Comparison of ENCODE assay signal across 22 cellular contexts in the genomic region with DNA sequence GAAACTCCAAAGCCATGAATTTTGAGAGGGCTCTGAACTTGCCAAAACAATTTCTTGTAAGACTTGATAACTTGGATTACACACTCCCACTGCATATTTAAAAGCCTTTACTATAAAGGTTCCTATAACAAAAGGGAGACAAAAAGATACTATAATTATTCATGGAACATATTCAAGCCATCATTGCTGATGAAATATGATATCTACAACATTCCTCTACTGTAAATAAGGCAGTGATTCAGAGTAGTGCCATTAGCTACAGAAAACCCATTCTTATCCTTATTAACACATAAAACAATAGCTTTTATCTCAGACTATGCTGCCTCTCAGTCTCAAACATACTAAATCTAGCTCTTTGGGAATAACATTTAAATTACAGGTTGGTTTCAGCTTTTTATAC.
A peak's percentile ranks its signal among the peaks of the same experiment; 100 is the strongest.
DNase-seq lines count a peak whose midpoint lies in the region; ATAC-seq and TF ChIP-seq lines count a peak whose summit lies in the region.
"Had no signal": no experiment of that assay in that cellular context is flagged by ENCODE, and none has a peak within 500 bp of the region (broad histone marks: within the 10 kb centered on the region; RNA-seq: fewer than 3 reads in every experiment).

No MANE protein-coding gene starts in this region.

- H3K27ac Mint-ChIP-seq in activated T-helper 2 cell treated with anti-CD3 and anti-CD28 coated beads, Interferon-gamma antibody, Interleukin-2, Interleukin-4, amounts not matched to agents 10 μg/mL and 5 μg/mL and 100 μg/mL, durations not matched to agents 14 hours and 24 hours and 36 hours = no peak overlapping the region
- H3K27ac Mint-ChIP-seq: activated naive CD8-positive, alpha-beta T cell; stimulated activated naive CD8-positive, alpha-beta T cell treated with anti-CD3 and anti-CD28 coated beads, Interleukin-15, amount 100 ng/mL, for 72 hours; type B pancreatic cell had no signal

- TF ChIP-seq CTCF in SK-N-SH (IDR thresholded peaks at IDR 0.05) (no peak), cardiac fibroblast (IDR thresholded peaks at IDR 0.05; ENCODE audit: low read depth, low read length) (no peak)

- H3K27me3 ChIP-seq in SK-N-SH (ENCODE audit: insufficient read depth) = no peaks in the 10 kb centered on the region
- H3K27me3 ChIP-seq: BE2C, left lung had no signal

- H3K36me3 ChIP-seq in SK-N-SH (replicated peaks in 1 of 2; ENCODE audit: control insufficient read depth in 1 of 2, insufficient read depth in 2 of 2, low read length in 1 of 2) = no peaks in the 10 kb centered on the region
- H3K36me3 ChIP-seq: BE2C, left lung had no signal

- no peak overlapping the region for H2AFZ ChIP-seq in SK-N-SH (ENCODE audit: low read depth)

- H3K36me3 Mint-ChIP-seq in activated T-helper 2 cell treated with anti-CD3 and anti-CD28 coated beads, Interferon-gamma antibody, Interleukin-2, Interleukin-4, amounts not matched to agents 10 μg/mL and 5 μg/mL and 100 μg/mL, durations not matched to agents 14 hours and 24 hours and 36 hours (ENCODE audit: low read depth) = no peaks in the 10 kb centered on the region
- H3K36me3 Mint-ChIP-seq: activated naive CD8-positive, alpha-beta T cell; type B pancreatic cell had no signal

- peaks cover 25% of the 10 kb centered on the region for H3K9me3 Mint-ChIP-seq in activated T-helper 2 cell treated with anti-CD3 and anti-CD28 coated beads, Interferon-gamma antibody, Interleukin-2, Interleukin-4, amounts not matched to agents 10 μg/mL and 5 μg/mL and 100 μg/mL, durations not matched to agents 14 hours and 24 hours and 36 hours
- H3K9me3 Mint-ChIP-seq: neural crest cell; stimulated activated naive CD8-positive, alpha-beta T cell treated with anti-CD3 and anti-CD28 coated beads, Interleukin-15, amount 100 ng/mL, for 72 hours; type B pancreatic cell had no signal

- H3K9ac ChIP-seq in SK-N-SH = no peak overlapping the region

- H3K27me3 Mint-ChIP-seq in activated T-helper 2 cell treated with anti-CD3 and anti-CD28 coated beads, Interferon-gamma antibody, Interleukin-2, Interleukin-4, amounts not matched to agents 10 μg/mL and 5 μg/mL and 100 μg/mL, durations not matched to agents 14 hours and 24 hours and 36 hours (ENCODE audit: low read depth) = no peaks in the 10 kb centered on the region
- H3K27me3 Mint-ChIP-seq: activated naive CD8-positive, alpha-beta T cell; stimulated activated naive CD8-positive, alpha-beta T cell treated with anti-CD3 and anti-CD28 coated beads, Interleukin-15, amount 100 ng/mL, for 72 hours; type B pancreatic cell had no signal

- no peak overlapping the region for H3K4me3 Mint-ChIP-seq in activated T-helper 2 cell treated with anti-CD3 and anti-CD28 coated beads, Interferon-gamma antibody, Interleukin-2, Interleukin-4, amounts not matched to agents 10 μg/mL and 5 μg/mL and 100 μg/mL, durations not matched to agents 14 hours and 24 hours and 36 hours (ENCODE audit: low read depth)
- H3K4me3 Mint-ChIP-seq: activated naive CD8-positive, alpha-beta T cell; neural crest cell; stimulated activated naive CD8-positive, alpha-beta T cell treated with anti-CD3 and anti-CD28 coated beads, Interleukin-15, amount 100 ng/mL, for 72 hours; type B pancreatic cell had no signal

- CTCF ChIA-PET in SK-N-SH (lab: Yijun Ruan, JAX) = interaction anchor here (1.0 kb wide), 1 partner anchor 239 kb away, joined by 3 read pairs; no protein-coding TSS in a partner anchor

- no peak for TF ChIP-seq RAD21 in SK-N-SH (IDR thresholded peaks at IDR 0.05; ENCODE audit: low read length)

- H3K9me3 ChIP-seq in SK-N-SH = no peaks in the 10 kb centered on the region
- H3K9me3 ChIP-seq: BE2C, left lung had no signal

- peak; percentile 90 for ATAC-seq in SK-N-SH treated with all-trans-retinoic acid at 6 μM for 48 hours
- ATAC-seq: left lung; stimulated activated naive CD8-positive, alpha-beta T cell treated with anti-CD3 and anti-CD28 coated beads, Interleukin-15, amount 100 ng/mL, for 72 hours had no signal

- H3K4me3 ChIP-seq in SK-N-SH (ENCODE audit: low read depth in 2 of 2, low read length in 1 of 2) = no peak overlapping the region
- H3K4me3 ChIP-seq in cardiac fibroblast (replicated peaks in 1 of 2; ENCODE audit: low read depth in 2 of 2, low read length in 2 of 2) = no peak overlapping the region
- H3K4me3 ChIP-seq: left lung had no signal

- POLR2A ChIA-PET in SK-N-SH (lab: Yijun Ruan, JAX) = interaction anchor here (0.6 kb wide), 1 partner anchor 654 kb away, joined by 3 read pairs; no protein-coding TSS in a partner anchor

- no peak for TF ChIP-seq EP300 in SK-N-SH (IDR thresholded peaks at IDR 0.05; ENCODE audit: borderline replicate concordance in 1 of 2, low read depth in 1 of 2, low read length in 1 of 2)

- no peak overlapping the region for H3K27ac ChIP-seq in SK-N-SH (ENCODE audit: low read depth in 2 of 2, low read length in 1 of 2)
- H3K27ac ChIP-seq: left lung had no signal

- H3K4me1 Mint-ChIP-seq in activated T-helper 2 cell treated with anti-CD3 and anti-CD28 coated beads, Interferon-gamma antibody, Interleukin-2, Interleukin-4, amounts not matched to agents 10 μg/mL and 5 μg/mL and 100 μg/mL, durations not matched to agents 14 hours and 24 hours and 36 hours (ENCODE audit: low read depth) = no peaks in the 10 kb centered on the region
- H3K4me1 Mint-ChIP-seq: stimulated activated naive CD8-positive, alpha-beta T cell treated with anti-CD3 and anti-CD28 coated beads, Interleukin-15, amount 100 ng/mL, for 72 hours had no signal

- no peaks in the 10 kb centered on the region for H3K9me2 ChIP-seq in SK-N-SH

- H4K20me1 ChIP-seq in SK-N-SH (ENCODE audit: insufficient read depth) = no peaks in the 10 kb centered on the region

- intact Hi-C loops in activated T-helper 2 cell treated with anti-CD3 and anti-CD28 coated beads, Interferon-gamma antibody, Interleukin-2, Interleukin-4, amounts not matched to agents 10 μg/mL and 5 μg/mL and 100 μg/mL, durations not matched to agents 14 hours and 24 hours and 36 hours (cut with micrococcal nuclease) = no loop called here

- H3F3A ChIP-seq in SK-N-SH (replicated peaks; ENCODE audit: insufficient read depth) = no peaks in the 10 kb centered on the region

- no peaks in the 10 kb centered on the region for H3K79me2 ChIP-seq in SK-N-SH (ENCODE audit: insufficient read depth)

- H3K4me1 ChIP-seq in SK-N-SH (ENCODE audit: control insufficient read depth in 1 of 2, insufficient read depth in 2 of 2, low read depth in 1 of 2, low read length in 1 of 2) = peaks cover 0 to 5% of the 10 kb centered on the region in 2 experiments; a peak in 2 of 4 replicates
- H3K4me1 ChIP-seq: left lung had no signal

- DNase-seq in SK-N-SH (no peak), cardiac fibroblast (ENCODE audit: low read depth in 2 of 2) (peak; percentile 20 to 38), iris pigment epithelial cell (ENCODE audit: low read depth) (peak; percentile 52), NCI-H128 (lab: John Stamatoyannopoulos, UW; ENCODE audit: unreplicated experiment) (no peak), NCI-H2171 (lab: John Stamatoyannopoulos, UW) (no peak)
- no peak for DNase-seq in activated T-helper 2 cell treated with anti-CD3 and anti-CD28 coated beads, Interferon-gamma antibody, Interleukin-2, Interleukin-4, amounts not matched to agents 10 μg/mL and 5 μg/mL and 100 μg/mL, durations not matched to agents 14 hours and 24 hours and 36 hours (ENCODE audit: low spot score)
- no peak for DNase-seq in stimulated activated CD4-positive, alpha-beta T cell treated with anti-CD3 and anti-CD28 coated beads, Interleukin-4, amount 100 ng/mL, for 24 hours
- DNase-seq: 8988T; activated CD4-positive, alpha-beta T cell treated with anti-CD3 and anti-CD28 coated beads for 4 hours; BE2C; DND-41; glutamatergic neuron; H7; left lung; NCI-H1417 treated with DMSO at 0.1 percent for 48 hours; Right ventricle myocardium superior; stimulated activated CD4-positive, alpha-beta T cell treated with anti-CD3 and anti-CD28 coated beads, Interleukin-4, amount 100 ng/mL, for 4 hours; stimulated activated naive CD8-positive, alpha-beta T cell treated with anti-CD3 and anti-CD28 coated beads, Interleukin-15, amount 100 ng/mL, for 72 hours had no signal

- no peak overlapping the region for H3K4me2 ChIP-seq in SK-N-SH

TF ChIP-seq in SK-N-SH treated with all-trans-retinoic acid at 6 μM for 48 hours, 23 proteins besides CTCF, POLR2A, EP300 and RAD21:
- no peak for TF ChIP-seq ZC3H10 (CRISPR knock-in tag; IDR thresholded peaks at IDR 0.05)
- TF ChIP-seq GLIS3 (CRISPR knock-in tag; IDR thresholded peaks at IDR 0.05) = no peak

TF ChIP-seq in SK-N-SH, 30 proteins besides CTCF, POLR2A, EP300 and RAD21:
- TF ChIP-seq, protein P1, sequence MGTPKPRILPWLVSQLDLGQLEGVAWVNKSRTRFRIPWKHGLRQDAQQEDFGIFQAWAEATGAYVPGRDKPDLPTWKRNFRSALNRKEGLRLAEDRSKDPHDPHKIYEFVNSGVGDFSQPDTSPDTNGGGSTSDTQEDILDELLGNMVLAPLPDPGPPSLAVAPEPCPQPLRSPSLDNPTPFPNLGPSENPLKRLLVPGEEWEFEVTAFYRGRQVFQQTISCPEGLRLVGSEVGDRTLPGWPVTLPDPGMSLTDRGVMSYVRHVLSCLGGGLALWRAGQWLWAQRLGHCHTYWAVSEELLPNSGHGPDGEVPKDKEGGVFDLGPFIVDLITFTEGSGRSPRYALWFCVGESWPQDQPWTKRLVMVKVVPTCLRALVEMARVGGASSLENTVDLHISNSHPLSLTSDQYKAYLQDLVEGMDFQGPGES (IDR thresholded peaks at IDR 0.05; ENCODE audit: low read depth, low read length) = no peak
- no peak for TF ChIP-seq ELF1 (IDR thresholded peaks at IDR 0.05)
- TF ChIP-seq, protein P2, sequence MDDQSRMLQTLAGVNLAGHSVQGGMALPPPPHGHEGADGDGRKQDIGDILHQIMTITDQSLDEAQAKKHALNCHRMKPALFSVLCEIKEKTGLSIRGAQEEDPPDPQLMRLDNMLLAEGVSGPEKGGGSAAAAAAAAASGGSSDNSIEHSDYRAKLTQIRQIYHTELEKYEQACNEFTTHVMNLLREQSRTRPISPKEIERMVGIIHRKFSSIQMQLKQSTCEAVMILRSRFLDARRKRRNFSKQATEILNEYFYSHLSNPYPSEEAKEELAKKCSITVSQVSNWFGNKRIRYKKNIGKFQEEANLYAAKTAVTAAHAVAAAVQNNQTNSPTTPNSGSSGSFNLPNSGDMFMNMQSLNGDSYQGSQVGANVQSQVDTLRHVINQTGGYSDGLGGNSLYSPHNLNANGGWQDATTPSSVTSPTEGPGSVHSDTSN (IDR thresholded peaks at IDR 0.05) = no peak

Comparison
In these comparisons a context has a peak if more than half of its experiments do, and no peak if none do; other contexts are left out.
1. DNase-seq: peak in cardiac fibroblast (2 of 2) and iris pigment epithelial cell (single experiment); none in SK-N-SH (single experiment), activated T-helper 2 cell treated with anti-CD3 and anti-CD28 coated beads, Interferon-gamma antibody, Interleukin-2, Interleukin-4, amounts not matched to agents 10 μg/mL and 5 μg/mL and 100 μg/mL, durations not matched to agents 14 hours and 24 hours and 36 hours (single experiment), NCI-H128 (single experiment), stimulated activated CD4-positive, alpha-beta T cell treated with anti-CD3 and anti-CD28 coated beads, Interleukin-4, amount 100 ng/mL, for 24 hours (single experiment) and NCI-H2171 (single experiment).